Comparison of ENCODE assay signal across 33 cellular contexts in the genomic region with DNA sequence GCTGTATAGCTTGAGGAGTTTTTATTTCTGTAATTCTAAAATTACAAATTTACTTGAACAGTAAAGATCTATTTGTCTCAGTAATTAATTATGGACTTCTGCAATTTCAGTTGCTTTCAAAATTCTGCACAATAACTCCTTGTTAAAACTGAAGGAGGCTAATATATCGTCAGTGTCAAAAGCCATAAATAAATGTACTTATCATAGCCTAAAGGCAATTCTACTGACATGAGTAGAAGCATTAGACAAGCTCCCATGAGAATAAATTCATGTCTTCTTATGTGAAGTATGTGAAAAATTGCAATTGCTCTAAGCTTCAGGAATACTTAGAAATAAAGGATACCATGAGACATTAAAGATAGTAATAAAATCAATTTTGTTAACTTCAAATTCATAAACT.
"Had no signal": no experiment of that assay in that cellular context is flagged by ENCODE, and none has a peak within 500 bp of the region (broad histone marks: within the 10 kb centered on the region; RNA-seq: fewer than 3 reads in every experiment).

No MANE protein-coding gene starts in this region.

- DNase-seq: activated CD4-positive, alpha-beta memory T cell treated with anti-CD3 and anti-CD28 coated beads for 36 hours; activated CD4-positive, alpha-beta T cell treated with anti-CD3 and anti-CD28 coated beads for 4 hours; activated CD4-positive, alpha-beta T cell treated with anti-CD3 and anti-CD28 coated beads, Interleukin-2, amount 50 U/mL, for 1 hour; activated CD4-positive, CD25-positive, alpha-beta regulatory T cell treated with anti-CD3 and anti-CD28 coated beads, Interleukin-2, amount 50 U/mL, for 72 hours; activated CD8-positive, alpha-beta memory T cell treated with anti-CD3 and anti-CD28 coated beads, Interleukin-2, amount 50 U/mL, for 4 hours; activated gamma-delta T cell treated with Interleukin-2 at 50 U/mL for 16 hours; activated naive CD4-positive, alpha-beta T cell treated with anti-CD3 and anti-CD28 coated beads for 36 hours; activated T-cell treated with anti-CD3 and anti-CD28 coated beads for 4 hours; activated T-cell treated with anti-CD3 and anti-CD28 coated beads, Interleukin-2, amount 50 U/mL, for 4 hours; anterior cingulate cortex; caudate nucleus; cerebellar nuclear complex; KG1; MM.1S; MV-4-11; NCI-H1092; NCI-H146; NCI-H187; NCI-H2081; NCI-H345; NCI-H510A; NCI-H526; NCI-H748 treated with DMSO at 0.1 percent for 48 hours; OCI-M1; SHP77; SJCRH30; SK-N-SH had no signal

- H3K9ac ChIP-seq: SK-N-SH had no signal

- H3K4me1 Mint-ChIP-seq: brain, WTC11 had no signal

- H3K36me3 Mint-ChIP-seq: activated CD4-positive, alpha-beta memory T cell treated with anti-CD3 and anti-CD28 coated beads for 36 hours; activated naive CD4-positive, alpha-beta T cell treated with anti-CD3 and anti-CD28 coated beads, Interleukin-2, amount 50 U/mL, for 72 hours; brain; WTC11 had no signal

- H3K36me3 ChIP-seq: SJCRH30 had no signal

- H3K9me3 ChIP-seq: SJCRH30, SK-N-SH had no signal

- H3K9me3 Mint-ChIP-seq: activated T-cell treated with anti-CD3 and anti-CD28 coated beads, Interleukin-2, amount 50 U/mL, for 4 hours; activated T-helper 1 cell treated with anti-CD3 and anti-CD28 coated beads, Interleukin-12 subunit alpha, Interleukin-12 subunit beta, Interleukin-2, Interleukin-4 antibody, amounts not matched to agents 30 ng/mL and 10 ng/mL and 1 ng/mL, durations not matched to agents 14 hours and 24 hours and 36 hours; brain; T-helper 1 cell treated with Interleukin-12 subunit alpha and Interleukin-12 subunit beta and Interleukin-4 antibody, amounts not matched to agents 30 μg/mL and 1 μg/mL, for 36 hours; WTC11 had no signal

- H3K27ac Mint-ChIP-seq: activated CD4-positive, alpha-beta memory T cell treated with anti-CD3 and anti-CD28 coated beads for 36 hours; activated naive CD4-positive, alpha-beta T cell treated with anti-CD3 and anti-CD28 coated beads for 36 hours; activated naive CD4-positive, alpha-beta T cell treated with anti-CD3 and anti-CD28 coated beads, Interleukin-2, amount 50 U/mL, for 72 hours; activated T-helper 1 cell treated with anti-CD3 and anti-CD28 coated beads, Interleukin-12 subunit alpha, Interleukin-12 subunit beta, Interleukin-2, Interleukin-4 antibody, amounts not matched to agents 30 ng/mL and 10 ng/mL and 1 ng/mL, durations not matched to agents 14 hours and 24 hours and 36 hours; brain; T-helper 1 cell treated with Interleukin-12 subunit alpha and Interleukin-12 subunit beta and Interleukin-4 antibody, amounts not matched to agents 30 μg/mL and 1 μg/mL, for 36 hours; T-helper 2 cell treated with Interferon-gamma antibody and Interleukin-4, amounts not matched to agents 5 μg/mL and 100 μg/mL, for 36 hours; WTC11 had no signal

- H3K4me3 Mint-ChIP-seq: activated CD4-positive, alpha-beta memory T cell treated with anti-CD3 and anti-CD28 coated beads for 36 hours; activated naive CD4-positive, alpha-beta T cell treated with anti-CD3 and anti-CD28 coated beads for 36 hours; activated T-cell treated with anti-CD3 and anti-CD28 coated beads, Interleukin-2, amount 50 U/mL, for 4 hours; activated T-helper 1 cell treated with anti-CD3 and anti-CD28 coated beads, Interleukin-12 subunit alpha, Interleukin-12 subunit beta, Interleukin-2, Interleukin-4 antibody, amounts not matched to agents 30 ng/mL and 10 ng/mL and 1 ng/mL, durations not matched to agents 14 hours and 24 hours and 36 hours; brain; T-helper 1 cell treated with Interleukin-12 subunit alpha and Interleukin-12 subunit beta and Interleukin-4 antibody, amounts not matched to agents 30 μg/mL and 1 μg/mL, for 36 hours; T-helper 2 cell treated with Interferon-gamma antibody and Interleukin-4, amounts not matched to agents 5 μg/mL and 100 μg/mL, for 36 hours; WTC11 had no signal

- H3K27me3 Mint-ChIP-seq: activated CD4-positive, alpha-beta memory T cell treated with anti-CD3 and anti-CD28 coated beads for 36 hours; brain had no signal

- H3K27ac ChIP-seq: SJCRH30 had no signal

- H3K4me3 ChIP-seq: SJCRH30 had no signal
